Comparison of ENCODE assay signal across 17 cellular contexts in the genomic region with DNA sequence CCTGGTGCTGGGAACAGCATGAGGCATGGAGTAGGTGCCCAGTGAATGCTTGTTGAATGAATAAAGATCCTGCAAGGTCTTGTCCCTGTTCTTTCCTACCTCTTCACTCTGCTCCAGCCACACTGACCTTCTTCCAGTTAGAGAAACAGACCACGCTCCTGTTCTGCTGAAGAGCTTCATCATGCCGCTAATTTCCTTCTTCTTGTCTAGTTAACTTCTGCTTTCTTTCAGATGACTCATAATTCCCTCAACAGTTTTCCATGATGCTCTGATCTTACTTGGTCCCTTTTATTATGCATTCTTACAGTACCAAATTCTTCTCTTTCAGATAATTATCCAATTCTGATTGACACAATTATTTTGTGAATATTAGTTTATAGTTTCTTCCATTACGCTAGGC.
DNase-seq lines count a peak whose midpoint lies in the region; ATAC-seq and TF ChIP-seq lines count a peak whose summit lies in the region.
"Had no signal": no experiment of that assay in that cellular context is flagged by ENCODE, and none has a peak within 500 bp of the region (broad histone marks: within the 10 kb centered on the region; RNA-seq: fewer than 3 reads in every experiment).

No MANE protein-coding gene starts in this region.

- DNase-seq in KBM-7 = peak; percentile 51
- peak; percentile 43 for DNase-seq in NB4 (ENCODE audit: low read depth)
- peak; percentile 73 for DNase-seq in SIG-M5 treated with dmso at 0.1 percent for 504 hours (lab: John Stamatoyannopoulos, UW; ENCODE audit: unreplicated experiment)
- DNase-seq in NCI-H1105 (lab: John Stamatoyannopoulos, UW) = no peak
- no peak for DNase-seq in NCI-H1417 (lab: John Stamatoyannopoulos, UW)
- DNase-seq: ACHN, DMS79 treated with DMSO at 0.1 percent for 48 hours, IMR-90, Karpas-422, MG63, NCI-H1436 treated with DMSO at 0.1 percent for 48 hours, NCI-H2081, NCI-H2171 treated with DMSO at 0.1 percent for 48 hours, NCI-H446, PC-9 had no signal

- peak overlapping the region; percentile 26 for H3K27ac Mint-ChIP-seq in stimulated activated memory B cell treated with anti-CD40 and anti-IgM and Interleukin-4, amounts not matched to agents 10 μg/mL and 1 μg/mL and 100 μg/mL, for 72 hours

- H3K4me3 Mint-ChIP-seq in stimulated activated memory B cell treated with anti-CD40 and anti-IgM and Interleukin-4, amounts not matched to agents 10 μg/mL and 1 μg/mL and 100 μg/mL, for 72 hours = no peak overlapping the region

- ATAC-seq in stimulated activated memory B cell treated with anti-CD40 and anti-IgM and Interleukin-4, amounts not matched to agents 10 μg/mL and 1 μg/mL and 100 μg/mL, for 72 hours = no peak
- ATAC-seq in HG02588 (IDR thresholded peaks at IDR 0.05; ENCODE audit: unreplicated experiment) = no peak

- peaks cover 3% of the 10 kb centered on the region for H3K9me3 Mint-ChIP-seq in stimulated activated memory B cell treated with anti-CD40 and anti-IgM and Interleukin-4, amounts not matched to agents 10 μg/mL and 1 μg/mL and 100 μg/mL, for 72 hours

- peaks cover 12% of the 10 kb centered on the region for H3K27me3 Mint-ChIP-seq in stimulated activated memory B cell treated with anti-CD40 and anti-IgM and Interleukin-4, amounts not matched to agents 10 μg/mL and 1 μg/mL and 100 μg/mL, for 72 hours

- peaks cover 14% of the 10 kb centered on the region for H3K4me1 Mint-ChIP-seq in stimulated activated memory B cell treated with anti-CD40 and anti-IgM and Interleukin-4, amounts not matched to agents 10 μg/mL and 1 μg/mL and 100 μg/mL, for 72 hours

- TF ChIP-seq POLR2A in NB4 (IDR thresholded peaks at IDR 0.05; ENCODE audit: extremely low read depth, insufficient read length) = no peak

- in situ Hi-C loops in KBM-7 (cut with MboI; ENCODE audit: low pct_unique_long_range_greater_than_20kb, low sequenced_read_pairs) = loop anchor here (25.0 kb wide), 1 partner anchor 669 kb away; no protein-coding TSS in a partner anchor

- no peak overlapping the region for H3K4me3 ChIP-seq in NB4 (ENCODE audit: low read depth, low read length)
- H3K4me3 ChIP-seq: MG63, PC-9 had no signal

- no peaks in the 10 kb centered on the region for H3K36me3 Mint-ChIP-seq in stimulated activated memory B cell treated with anti-CD40 and anti-IgM and Interleukin-4, amounts not matched to agents 10 μg/mL and 1 μg/mL and 100 μg/mL, for 72 hours

- TF ChIP-seq CTCF in NB4 (IDR thresholded peaks at IDR 0.05; ENCODE audit: low read depth, low read length) = no peak

Comparison
In these comparisons a context has a peak if more than half of its experiments do, and no peak if none do; other contexts are left out.
1. DNase-seq: peak in KBM-7 (single experiment), NB4 (single experiment) and SIG-M5 treated with dmso at 0.1 percent for 504 hours (single experiment); none in NCI-H1105 (single experiment) and NCI-H1417 (0 of 3).